In genomic region chr6:96898241-96898851, GRCh38 we compare ENCODE assay signal across 8 cellular contexts. TPM values are rescaled to one million over a fixed set of nuclear protein-coding genes. Genes with fewer than 3 reads are reported as not detected.
A peak's percentile ranks its signal among the peaks of the same experiment; 100 is the strongest.
DNase-seq lines count a peak whose midpoint lies in the region; ATAC-seq and TF ChIP-seq lines count a peak whose summit lies in the region.

No MANE protein-coding gene starts in this region.

- no peak for DNase-seq in BE2C
- DNase-seq in HFFc6: peak; percentile 5
- DNase-seq in WTC11 (ENCODE audit: low spot score): no peak
- DNase-seq in glomerular endothelial cell (ENCODE audit: extremely low read depth, low read depth, low spot score): peak; percentile 16
- no peak for DNase-seq in gastrocnemius medialis
- DNase-seq in epidermal melanocyte (ENCODE audit: insufficient read length, low spot score): no peak
- no peak for DNase-seq in GM19240 (ENCODE audit: insufficient read length, low spot score)

- no peak for TF ChIP-seq POLR2A in gastrocnemius medialis (IDR thresholded peaks at IDR 0.05)

- no peak for ATAC-seq in WTC11
- ATAC-seq in gastrocnemius medialis: peak in 1 of 2 donors; percentile 56
- no peak for ATAC-seq in GM19324 (IDR thresholded peaks at IDR 0.05; ENCODE audit: low FRiP score, unreplicated experiment)

- peak overlapping the region; percentile 90 for H3K27ac Mint-ChIP-seq in HFFc6
- peak overlapping the region; percentile 88 for H3K27ac Mint-ChIP-seq in WTC11

- H3K4me1 ChIP-seq in BE2C: no peaks in the 10 kb centered on the region
- H3K4me1 ChIP-seq in gastrocnemius medialis: peaks cover 31 to 33% of the 10 kb centered on the region in 2 donors

- POLR2A ChIA-PET in WTC11 (lab: Charles Lee): interaction anchor here (1.0 kb wide), 1 partner anchor 61 kb away, joined by 3 read pairs; the partner anchor contains the start of gene GPR63

- H3K9me3 Mint-ChIP-seq in HFFc6 (no peaks in the 10 kb centered on the region), WTC11 (no peaks in the 10 kb centered on the region)

- peak overlapping the region; percentile 92 to 97 (median 96) for H3K27ac ChIP-seq in gastrocnemius medialis

- H3K36me3 ChIP-seq in BE2C (peaks cover 29% of the 10 kb centered on the region), gastrocnemius medialis (peaks cover 0 to 31% of the 10 kb centered on the region in 2 donors)

- intact Hi-C loops in gastrocnemius medialis (cut with DNase I; ENCODE audit: low total_unique reads): loop anchor here (2.0 to 5.0 kb wide), 3 partner anchors 376 to 496 kb away; partner anchors contain the start of genes MMS22L and UFL1

- H3K4me1 Mint-ChIP-seq in HFFc6 (ENCODE audit: low read depth) (peaks cover 27% of the 10 kb centered on the region), WTC11 (peaks cover 17% of the 10 kb centered on the region)

- H3K9me3 ChIP-seq in BE2C: no peaks in the 10 kb centered on the region
- H3K9me3 ChIP-seq in gastrocnemius medialis: no peaks in the 10 kb centered on the region

- CTCF ChIA-PET in WTC11 (lab: Charles Lee): interaction anchor here (0.7 to 3.6 kb wide), 20 partner anchors 10 to 274 kb away, joined by 3 to 42 read pairs (median 4); partner anchors contain the start of genes GPR63 and KLHL32

- H3K4me3 ChIP-seq in BE2C (ENCODE audit: low read depth, low read length): peak overlapping the region; percentile 83
- peak overlapping the region; percentile 83 to 98 (median 91) for H3K4me3 ChIP-seq in gastrocnemius medialis

- TF ChIP-seq CTCF in BE2C (IDR thresholded peaks at IDR 0.05; ENCODE audit: low read depth, low read length): no peak
- no peak for TF ChIP-seq CTCF in HFFc6 (IDR thresholded peaks at IDR 0.05)
- TF ChIP-seq CTCF in WTC11 (IDR thresholded peaks at IDR 0.05): no peak
- no peak for TF ChIP-seq CTCF in gastrocnemius medialis (IDR thresholded peaks at IDR 0.05 in 4 of 5, conservative IDR thresholded peaks at IDR 0.05 in 1 of 5)

- H3K4me3 Mint-ChIP-seq in HFFc6: peak overlapping the region; percentile 88
- peak overlapping the region; percentile 84 for H3K4me3 Mint-ChIP-seq in WTC11

- in situ Hi-C loops in gastrocnemius medialis (cut with MboI; ENCODE audit: low sequenced_read_pairs in 4 of 4): loop anchor here in 3 of 4 donors (10.0 to 25.0 kb wide), 2 partner anchors 361 to 374 kb away; partner anchors contain the start of gene UFL1 (in 1 of the 3)

- H3K27me3 Mint-ChIP-seq in HFFc6 (ENCODE audit: insufficient read depth) (peaks cover 4% of the 10 kb centered on the region; the same call in 1 of the 2 replicates), WTC11 (ENCODE audit: low read depth) (no peaks in the 10 kb centered on the region)

- H3K27me3 ChIP-seq in BE2C (no peaks in the 10 kb centered on the region), gastrocnemius medialis (no peaks in the 10 kb centered on the region)

- H3K36me3 Mint-ChIP-seq in HFFc6 (ENCODE audit: low read depth): peaks cover 4% of the 10 kb centered on the region
- H3K36me3 Mint-ChIP-seq in WTC11: peaks cover 18% of the 10 kb centered on the region

TF ChIP-seq in WTC11, 78 proteins besides CTCF, POLR2A, EP300 and RAD21:
- TF ChIP-seq NFE2L1 (CRISPR knock-in tag; IDR thresholded peaks at IDR 0.05) (peak; percentile 86), ELF4 (CRISPR knock-in tag; IDR thresholded peaks at IDR 0.05; ENCODE audit: low read depth) (no peak), RORB (CRISPR knock-in tag; IDR thresholded peaks at IDR 0.05) (no peak)

RNA-seq across cellular contexts. Expression of gene NDUFAF4, which starts 0.7 kb away (rescaled TPM):
- 85.7 TPM for polyA plus RNA-seq in BE2C (2012; ENCODE audit: insufficient read depth, insufficient read length, low read depth)
- total RNA-seq in HFFc6 (2021; fragmentation: NEBNext Ultra II Directional; extraction: Animal tissue kit (Norgen Biotek cat#: 25700)): 10 to 100 TPM; 30.2 to 41.5 (median 34.6) TPM
- total RNA-seq in WTC11 (2021) (59.2 to 75.8 TPM (median 66.3 TPM) in 3 replicates), glomerular endothelial cell (19.3 and 31.4 TPM in 2 replicates), gastrocnemius medialis (10 to 100 TPM; 31.3 to 63.9 (median 45.8) TPM)

RNA-seq across cellular contexts. Expression of gene KLHL32, which starts 26.2 kb away (rescaled TPM):
- polyA plus RNA-seq in BE2C (2012; ENCODE audit: insufficient read depth, insufficient read length, low read depth): 0.28 TPM
- not detected for total RNA-seq in HFFc6 (2021; fragmentation: NEBNext Ultra II Directional; extraction: Animal tissue kit (Norgen Biotek cat#: 25700))
- total RNA-seq in WTC11 (2021) (0.30 to 0.57 TPM (median 0.52 TPM) in 3 replicates), glomerular endothelial cell (0.10 TPM in 1 of 2 replicates, not detected in the other), gastrocnemius medialis (1 to 10 TPM in 2 of 4 donors, not detected in 2; 1.8 to 2.2 TPM)

Comparison
In these comparisons a context has a peak if more than half of its experiments do, and no peak if none do; other contexts are left out.
1. DNase-seq: peak in HFFc6 (single experiment) and glomerular endothelial cell (single experiment); none in BE2C (single experiment), WTC11 (single experiment), gastrocnemius medialis (0 of 2), epidermal melanocyte (single experiment) and GM19240 (single experiment).